ENCODE assay signal across 8 cellular contexts in the genomic region with DNA sequence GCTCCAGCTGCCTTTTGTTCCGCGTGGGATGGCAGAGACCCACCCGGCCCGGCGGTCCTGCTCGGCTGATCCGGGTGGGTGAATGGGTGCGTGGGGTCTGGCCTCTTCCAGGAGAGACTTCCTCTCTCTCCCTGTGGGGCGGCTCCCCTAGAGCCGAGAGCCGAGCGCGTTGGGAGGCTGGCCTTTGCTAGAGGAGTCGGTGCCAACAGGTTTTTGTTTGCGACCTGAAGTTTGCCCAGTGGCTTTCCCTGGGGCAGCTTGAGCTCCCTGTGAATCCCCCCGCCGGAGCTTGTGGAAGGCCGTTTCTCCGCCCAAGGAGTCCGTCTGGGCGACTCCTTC. TPM values are rescaled to one million over a fixed set of nuclear protein-coding genes. Genes with fewer than 3 reads are reported as not detected.
DNase-seq lines count a peak whose midpoint lies in the region; ATAC-seq, FAIRE-seq and TF ChIP-seq lines count a peak whose summit lies in the region.

No MANE protein-coding gene starts in this region.

- H3K9me3 Mint-ChIP-seq in astrocyte (ENCODE audit: unreplicated experiment), result no peaks in the 10 kb centered on the region

- no peaks in the 10 kb centered on the region for H3K9me3 ChIP-seq in astrocyte (ENCODE audit: insufficient read depth, low read depth, low read length)
- no peaks in the 10 kb centered on the region for H3K9me3 ChIP-seq in iPS-15b (ENCODE audit: control insufficient read depth, insufficient read depth, low read length)

- H3K4me2 ChIP-seq in KMS-11, result peak overlapping the region; percentile 60
- H3K4me2 ChIP-seq in astrocyte (ENCODE audit: low read length), result peak overlapping the region; percentile 98

- H3K4me3 ChIP-seq in KMS-11 (IDR thresholded peaks at IDR 0.05; ENCODE audit: insufficient read depth, low read depth, low read length) (no peak overlapping the region), astrocyte (ENCODE audit: insufficient read depth, low read depth, low read length) (peak overlapping the region; percentile 77), iPS-15b (ENCODE audit: low read depth, low read length) (peak overlapping the region; percentile 87), skeletal muscle cell (ENCODE audit: low read depth, low read length) (peak overlapping the region; percentile 99)

- FAIRE-seq in astrocyte (lab: Jason Lieb, UNC), result no peak

- no peaks in the 10 kb centered on the region for H3K27me3 Mint-ChIP-seq in astrocyte (ENCODE audit: low read depth, unreplicated experiment)

- no peaks in the 10 kb centered on the region for H3K36me3 ChIP-seq in KMS-11 (ENCODE audit: insufficient read depth)
- H3K36me3 ChIP-seq in astrocyte (ENCODE audit: insufficient read depth, low read length), result no peaks in the 10 kb centered on the region
- no peaks in the 10 kb centered on the region for H3K36me3 ChIP-seq in iPS-15b (ENCODE audit: control insufficient read depth, insufficient read depth, low read length)

- peaks cover 11% of the 10 kb centered on the region for H3K4me1 Mint-ChIP-seq in astrocyte (ENCODE audit: low read depth, unreplicated experiment)

- no peak for TF ChIP-seq POLR2A in GM18505 (IDR thresholded peaks at IDR 0.05; ENCODE audit: borderline replicate concordance, extremely low read depth, insufficient read depth, insufficient read length)

- H3K9ac ChIP-seq in KMS-11 (peak overlapping the region; percentile 51; the same call in 1 of the 2 replicates), astrocyte (ENCODE audit: low read length) (peak overlapping the region; percentile 91), iPS-15b (ENCODE audit: low read depth, low read length) (peak overlapping the region; percentile 48)

- H3K27ac Mint-ChIP-seq in astrocyte (ENCODE audit: unreplicated experiment), result peak overlapping the region; percentile 41

- DNase-seq in ELF-1 (ENCODE audit: low read depth, low spot score) (peak; percentile 63), astrocyte (ENCODE audit: low read depth) (no peak), skeletal muscle cell (ENCODE audit: low read depth) (no peak)

- ATAC-seq in GM18505 (IDR thresholded peaks at IDR 0.05; ENCODE audit: unreplicated experiment), result no peak
- no peak for ATAC-seq in GM19452 (IDR thresholded peaks at IDR 0.05; ENCODE audit: unreplicated experiment)
- ATAC-seq in GM21786 (IDR thresholded peaks at IDR 0.05; ENCODE audit: unreplicated experiment), result no peak

- peak overlapping the region; percentile 90 for H3K4me3 Mint-ChIP-seq in astrocyte (ENCODE audit: unreplicated experiment)

- no peaks in the 10 kb centered on the region for H3K4me1 ChIP-seq in KMS-11 (ENCODE audit: low read depth, poor library complexity, severe bottlenecking)
- H3K4me1 ChIP-seq in astrocyte (ENCODE audit: insufficient read depth, low read length), result peaks cover 9% of the 10 kb centered on the region
- peaks cover 10% of the 10 kb centered on the region for H3K4me1 ChIP-seq in iPS-15b (ENCODE audit: control insufficient read depth, insufficient read depth, low read length)

- H3K27me3 ChIP-seq in KMS-11 (ENCODE audit: insufficient read depth, low read depth) (no peaks in the 10 kb centered on the region), astrocyte (ENCODE audit: insufficient read depth, low read length) (no peaks in the 10 kb centered on the region), iPS-15b (ENCODE audit: control insufficient read depth, insufficient read depth, low read length) (no peaks in the 10 kb centered on the region)

- H4K20me1 ChIP-seq in KMS-11 (ENCODE audit: insufficient read depth), result no peaks in the 10 kb centered on the region
- peaks cover 44% of the 10 kb centered on the region for H4K20me1 ChIP-seq in astrocyte (ENCODE audit: insufficient read depth, low read length)

- H3K27ac ChIP-seq in KMS-11 (no peak overlapping the region), astrocyte (ENCODE audit: low read depth, low read length) (peak overlapping the region; percentile 20)

- peak overlapping the region; percentile 47 for H2AFZ ChIP-seq in KMS-11 (ENCODE audit: low read depth)
- H2AFZ ChIP-seq in astrocyte (ENCODE audit: low read depth, low read length), result peak overlapping the region; percentile 80

- no peak for TF ChIP-seq CTCF in KMS-11 (conservative IDR thresholded peaks at IDR 0.05; ENCODE audit: low read depth, low read length)
- TF ChIP-seq CTCF in astrocyte (IDR thresholded peaks at IDR 0.05; ENCODE audit: insufficient read depth, low read depth, low read length), result no peak

- peaks cover 7% of the 10 kb centered on the region for H3K36me3 Mint-ChIP-seq in astrocyte (ENCODE audit: low read depth, unreplicated experiment)

- H3K79me2 ChIP-seq in KMS-11 (ENCODE audit: insufficient read depth, low read depth), result no peaks in the 10 kb centered on the region
- H3K79me2 ChIP-seq in astrocyte (ENCODE audit: insufficient read depth, low read length), result peaks cover 53% of the 10 kb centered on the region

RNA-seq across cellular contexts. Expression of a gene that starts 1.0 kb away (rescaled TPM):
- total RNA-seq in astrocyte, result 40.5 and 48.7 TPM in 2 replicates
